In the genomic region with DNA sequence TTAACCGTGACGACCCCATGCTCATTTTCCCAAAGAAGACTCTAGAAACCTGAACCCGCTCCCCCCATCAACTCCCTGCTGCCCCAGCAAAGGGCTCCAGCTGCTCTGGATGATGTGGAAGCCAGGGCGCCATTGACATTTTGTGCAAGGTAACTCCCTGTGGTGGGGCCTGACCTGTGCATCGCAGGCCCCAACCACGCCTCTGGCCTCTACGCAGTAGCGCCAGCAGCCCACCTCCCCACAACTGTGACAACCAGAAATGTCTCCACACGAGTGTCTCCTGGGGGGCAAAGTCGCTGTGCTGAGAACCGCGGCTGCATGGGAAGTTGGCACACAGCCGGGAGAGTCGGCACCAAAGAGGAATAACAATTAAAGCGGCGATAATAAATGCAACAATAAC, we compare ENCODE assay signal across 22 cellular contexts.
DNase-seq lines count a peak whose midpoint lies in the region; ATAC-seq and TF ChIP-seq lines count a peak whose summit lies in the region.
"Had no signal": no experiment of that assay in that cellular context is flagged by ENCODE, and none has a peak within 500 bp of the region (broad histone marks: within the 10 kb centered on the region; RNA-seq: fewer than 3 reads in every experiment).

No MANE protein-coding gene starts in this region.

- CTCF ChIA-PET in activated CD8-positive, alpha-beta T cell treated with anti-CD3 and anti-CD28 coated beads, Interleukin-2, amount 10 ng/mL, durations not matched to agents 7 days and 5 days (lab: Charles Lee) = no interaction called here
- CTCF ChIA-PET in activated CD8-positive, alpha-beta T cell treated with anti-CD3 and anti-CD28 coated beads for 36 hours (lab: Charles Lee) = no interaction called here

- H3K4me1 ChIP-seq in lower lobe of right lung = peaks cover 2% of the 10 kb centered on the region
- H3K4me1 ChIP-seq: BE2C had no signal

- peaks cover 5% of the 10 kb centered on the region for H3K36me3 Mint-ChIP-seq in activated CD8-positive, alpha-beta T cell treated with anti-CD3 and anti-CD28 coated beads, Interleukin-2, amount 10 ng/mL, durations not matched to agents 7 days and 5 days (ENCODE audit: low read depth)
- peaks cover 2% of the 10 kb centered on the region for H3K36me3 Mint-ChIP-seq in activated CD8-positive, alpha-beta T cell treated with anti-CD3 and anti-CD28 coated beads for 36 hours (ENCODE audit: low read depth)
- peaks cover 0 to 3% (median 0%) of the 10 kb centered on the region in 3 donors for H3K36me3 Mint-ChIP-seq in immature natural killer cell
- H3K36me3 Mint-ChIP-seq in type B pancreatic cell = no peaks in the 10 kb centered on the region
- H3K36me3 Mint-ChIP-seq: CD14-positive monocyte; CD4-positive, CD25-positive, alpha-beta regulatory T cell had no signal

- no peaks in the 10 kb centered on the region for H3K4me1 Mint-ChIP-seq in activated CD8-positive, alpha-beta T cell treated with anti-CD3 and anti-CD28 coated beads, Interleukin-2, amount 10 ng/mL, durations not matched to agents 7 days and 5 days (ENCODE audit: low read depth)
- no peaks in the 10 kb centered on the region for H3K4me1 Mint-ChIP-seq in activated CD8-positive, alpha-beta T cell treated with anti-CD3 and anti-CD28 coated beads for 36 hours (ENCODE audit: low read depth)
- H3K4me1 Mint-ChIP-seq in immature natural killer cell (no peaks in the 10 kb centered on the region), type B pancreatic cell (ENCODE audit: unreplicated experiment) (no peaks in the 10 kb centered on the region)
- H3K4me1 Mint-ChIP-seq: CD14-positive monocyte; CD4-positive, alpha-beta memory T cell; CD4-positive, CD25-positive, alpha-beta regulatory T cell; CD8-positive, alpha-beta memory T cell had no signal

- peak overlapping the region; percentile 30 for H3K27ac Mint-ChIP-seq in activated CD8-positive, alpha-beta T cell treated with anti-CD3 and anti-CD28 coated beads, Interleukin-2, amount 10 ng/mL, durations not matched to agents 7 days and 5 days
- H3K27ac Mint-ChIP-seq in activated CD8-positive, alpha-beta T cell treated with anti-CD3 and anti-CD28 coated beads for 36 hours = no peak overlapping the region
- peak overlapping the region in 4 of 6 donors; percentile 6 to 71 (median 40) for H3K27ac Mint-ChIP-seq in immature natural killer cell
- no peak overlapping the region for H3K27ac Mint-ChIP-seq in type B pancreatic cell

- no peak overlapping the region for H3K4me3 Mint-ChIP-seq in activated CD8-positive, alpha-beta T cell treated with anti-CD3 and anti-CD28 coated beads, Interleukin-2, amount 10 ng/mL, durations not matched to agents 7 days and 5 days
- no peak overlapping the region for H3K4me3 Mint-ChIP-seq in activated CD8-positive, alpha-beta T cell treated with anti-CD3 and anti-CD28 coated beads for 36 hours
- H3K4me3 Mint-ChIP-seq in immature natural killer cell (no peak overlapping the region), type B pancreatic cell (no peak overlapping the region)
- H3K4me3 Mint-ChIP-seq: CD14-positive monocyte; CD4-positive, alpha-beta memory T cell; CD4-positive, CD25-positive, alpha-beta regulatory T cell; CD8-positive, alpha-beta memory T cell had no signal

- no peak for DNase-seq in activated CD8-positive, alpha-beta T cell treated with anti-CD3 and anti-CD28 coated beads, Interleukin-2, amount 10 ng/mL, durations not matched to agents 7 days and 5 days
- no peak for DNase-seq in activated CD8-positive, alpha-beta T cell treated with anti-CD3 and anti-CD28 coated beads for 36 hours
- DNase-seq in immature natural killer cell (no peak), lower lobe of right lung (peak; percentile 24), type B pancreatic cell (ENCODE audit: extremely low spot score, unreplicated experiment) (peak; percentile 64), H4 (ENCODE audit: low spot score) (no peak), DMS53 treated with DMSO at 0.1 percent for 48 hours (lab: John Stamatoyannopoulos, UW; ENCODE audit: unreplicated experiment) (no peak)
- DNase-seq in activated T-cell treated with anti-CD3 and anti-CD28 coated beads, Interleukin-2, amount 50 U/mL, for 1 hour = no peak
- DNase-seq: 8988T; ACHN; BE2C; C1 segment of cervical spinal cord; CD4-positive, alpha-beta memory T cell; CD4-positive, CD25-positive, alpha-beta regulatory T cell; COR-L47; DMS 273 treated with DMSO at 0.1 percent for 48 hours; DMS153; DMS79 treated with DMSO at 0.1 percent for 48 hours; GF-D8 had no signal

- intact Hi-C loops in activated CD8-positive, alpha-beta T cell treated with anti-CD3 and anti-CD28 coated beads for 36 hours (cut with micrococcal nuclease) = no loop called here
- intact Hi-C loops in lower lobe of right lung (cut with DNase I) = no loop called here

- peaks cover 8% of the 10 kb centered on the region for H3K27me3 ChIP-seq in lower lobe of right lung (ENCODE audit: low read depth)
- H3K27me3 ChIP-seq: BE2C, BLaER1 had no signal

- no peak for TF ChIP-seq CTCF in activated CD8-positive, alpha-beta T cell treated with anti-CD3 and anti-CD28 coated beads for 36 hours (IDR thresholded peaks at IDR 0.05)
- no peak for TF ChIP-seq CTCF in lower lobe of right lung (IDR thresholded peaks at IDR 0.05)
- no peak for TF ChIP-seq CTCF in type B pancreatic cell (conservative IDR thresholded peaks at IDR 0.05)

- H3K4me3 ChIP-seq in lower lobe of right lung = no peak overlapping the region
- H3K4me3 ChIP-seq: BLaER1 had no signal

- ATAC-seq in activated CD8-positive, alpha-beta T cell treated with anti-CD3 and anti-CD28 coated beads, Interleukin-2, amount 10 ng/mL, durations not matched to agents 7 days and 5 days = no peak
- no peak for ATAC-seq in activated CD8-positive, alpha-beta T cell treated with anti-CD3 and anti-CD28 coated beads for 36 hours
- ATAC-seq in lower lobe of right lung = no peak

- H3K27ac ChIP-seq in lower lobe of right lung = no peak overlapping the region
- H3K27ac ChIP-seq: BLaER1 had no signal

- H3K9me3 Mint-ChIP-seq in activated CD8-positive, alpha-beta T cell treated with anti-CD3 and anti-CD28 coated beads, Interleukin-2, amount 10 ng/mL, durations not matched to agents 7 days and 5 days (ENCODE audit: insufficient read depth) = peaks cover 30% of the 10 kb centered on the region
- peaks cover 29% of the 10 kb centered on the region for H3K9me3 Mint-ChIP-seq in activated CD8-positive, alpha-beta T cell treated with anti-CD3 and anti-CD28 coated beads for 36 hours
- H3K9me3 Mint-ChIP-seq in immature natural killer cell (peaks cover 14 to 43% (median 27%) of the 10 kb centered on the region in 6 donors), type B pancreatic cell (no peaks in the 10 kb centered on the region)

- peaks cover 41% of the 10 kb centered on the region for H3K9me3 ChIP-seq in lower lobe of right lung
- H3K9me3 ChIP-seq: BE2C had no signal

- no peaks in the 10 kb centered on the region for H3K27me3 Mint-ChIP-seq in activated CD8-positive, alpha-beta T cell treated with anti-CD3 and anti-CD28 coated beads, Interleukin-2, amount 10 ng/mL, durations not matched to agents 7 days and 5 days (ENCODE audit: low read depth)
- H3K27me3 Mint-ChIP-seq in activated CD8-positive, alpha-beta T cell treated with anti-CD3 and anti-CD28 coated beads for 36 hours = no peaks in the 10 kb centered on the region
- peaks cover 1 to 3% (median 2%) of the 10 kb centered on the region in 3 donors for H3K27me3 Mint-ChIP-seq in immature natural killer cell (ENCODE audit: low read depth in 3 of 3)
- no peaks in the 10 kb centered on the region for H3K27me3 Mint-ChIP-seq in type B pancreatic cell
- H3K27me3 Mint-ChIP-seq: CD4-positive, alpha-beta memory T cell; CD4-positive, CD25-positive, alpha-beta regulatory T cell; CD8-positive, alpha-beta memory T cell had no signal

- H3K36me3 ChIP-seq in lower lobe of right lung = no peaks in the 10 kb centered on the region
- H3K36me3 ChIP-seq: BE2C, BLaER1 had no signal

- POLR2A ChIA-PET in activated CD8-positive, alpha-beta T cell treated with anti-CD3 and anti-CD28 coated beads, Interleukin-2, amount 10 ng/mL, durations not matched to agents 7 days and 5 days (lab: Charles Lee) = interaction anchor here (0.6 kb wide), 1 partner anchor 37 kb away, joined by 3 read pairs; no protein-coding TSS in a partner anchor
- POLR2A ChIA-PET in activated CD8-positive, alpha-beta T cell treated with anti-CD3 and anti-CD28 coated beads for 36 hours (lab: Charles Lee) = no interaction called here

Comparison
In these comparisons a context has a peak if more than half of its experiments do, and no peak if none do; other contexts are left out.
1. H3K27ac Mint-ChIP-seq: peak in activated CD8-positive, alpha-beta T cell treated with anti-CD3 and anti-CD28 coated beads, Interleukin-2, amount 10 ng/mL, durations not matched to agents 7 days and 5 days (single experiment) and immature natural killer cell (4 of 6); none in activated CD8-positive, alpha-beta T cell treated with anti-CD3 and anti-CD28 coated beads for 36 hours (single experiment) and type B pancreatic cell (single experiment).
2. DNase-seq: peak in lower lobe of right lung (single experiment) and type B pancreatic cell (single experiment); none in activated CD8-positive, alpha-beta T cell treated with anti-CD3 and anti-CD28 coated beads, Interleukin-2, amount 10 ng/mL, durations not matched to agents 7 days and 5 days (single experiment), activated CD8-positive, alpha-beta T cell treated with anti-CD3 and anti-CD28 coated beads for 36 hours (single experiment), immature natural killer cell (0 of 3), H4 (single experiment), DMS53 treated with DMSO at 0.1 percent for 48 hours (single experiment) and activated T-cell treated with anti-CD3 and anti-CD28 coated beads, Interleukin-2, amount 50 U/mL, for 1 hour (single experiment).